In genomic region chr1:205436776-205437485, GRCh38 we compare ENCODE assay signal across 1 cellular context.
TF ChIP-seq lines count a peak whose summit lies in the region.

No MANE protein-coding gene starts in this region.

TF ChIP-seq in HepG2, 621 proteins besides CTCF, POLR2A, EP300 and RAD21:
- TF ChIP-seq TCF12 (IDR thresholded peaks at IDR 0.05) (no peak), TCF12 (CRISPR knock-in tag; IDR thresholded peaks at IDR 0.05) (no peak), AKAP8 (CRISPR knock-in tag; IDR thresholded peaks at IDR 0.05) (0 out of 2 replicates have a peak, but pooled peaks have one; percentile 39), FLYWCH1 (CRISPR knock-in tag; IDR thresholded peaks at IDR 0.05) (no peak), ZNF18 (CRISPR knock-in tag; IDR thresholded peaks at IDR 0.05; ENCODE audit: insufficient replicate concordance) (no peak)
- TF ChIP-seq, protein P1, sequence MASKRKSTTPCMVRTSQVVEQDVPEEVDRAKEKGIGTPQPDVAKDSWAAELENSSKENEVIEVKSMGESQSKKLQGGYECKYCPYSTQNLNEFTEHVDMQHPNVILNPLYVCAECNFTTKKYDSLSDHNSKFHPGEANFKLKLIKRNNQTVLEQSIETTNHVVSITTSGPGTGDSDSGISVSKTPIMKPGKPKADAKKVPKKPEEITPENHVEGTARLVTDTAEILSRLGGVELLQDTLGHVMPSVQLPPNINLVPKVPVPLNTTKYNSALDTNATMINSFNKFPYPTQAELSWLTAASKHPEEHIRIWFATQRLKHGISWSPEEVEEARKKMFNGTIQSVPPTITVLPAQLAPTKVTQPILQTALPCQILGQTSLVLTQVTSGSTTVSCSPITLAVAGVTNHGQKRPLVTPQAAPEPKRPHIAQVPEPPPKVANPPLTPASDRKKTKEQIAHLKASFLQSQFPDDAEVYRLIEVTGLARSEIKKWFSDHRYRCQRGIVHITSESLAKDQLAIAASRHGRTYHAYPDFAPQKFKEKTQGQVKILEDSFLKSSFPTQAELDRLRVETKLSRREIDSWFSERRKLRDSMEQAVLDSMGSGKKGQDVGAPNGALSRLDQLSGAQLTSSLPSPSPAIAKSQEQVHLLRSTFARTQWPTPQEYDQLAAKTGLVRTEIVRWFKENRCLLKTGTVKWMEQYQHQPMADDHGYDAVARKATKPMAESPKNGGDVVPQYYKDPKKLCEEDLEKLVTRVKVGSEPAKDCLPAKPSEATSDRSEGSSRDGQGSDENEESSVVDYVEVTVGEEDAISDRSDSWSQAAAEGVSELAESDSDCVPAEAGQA (IDR thresholded peaks at IDR 0.05; ENCODE audit: low read depth), result no peak
- TF ChIP-seq, protein P1 (CRISPR knock-in tag; IDR thresholded peaks at IDR 0.05; ENCODE audit: borderline replicate concordance), result no peak
- TF ChIP-seq, protein P2, sequence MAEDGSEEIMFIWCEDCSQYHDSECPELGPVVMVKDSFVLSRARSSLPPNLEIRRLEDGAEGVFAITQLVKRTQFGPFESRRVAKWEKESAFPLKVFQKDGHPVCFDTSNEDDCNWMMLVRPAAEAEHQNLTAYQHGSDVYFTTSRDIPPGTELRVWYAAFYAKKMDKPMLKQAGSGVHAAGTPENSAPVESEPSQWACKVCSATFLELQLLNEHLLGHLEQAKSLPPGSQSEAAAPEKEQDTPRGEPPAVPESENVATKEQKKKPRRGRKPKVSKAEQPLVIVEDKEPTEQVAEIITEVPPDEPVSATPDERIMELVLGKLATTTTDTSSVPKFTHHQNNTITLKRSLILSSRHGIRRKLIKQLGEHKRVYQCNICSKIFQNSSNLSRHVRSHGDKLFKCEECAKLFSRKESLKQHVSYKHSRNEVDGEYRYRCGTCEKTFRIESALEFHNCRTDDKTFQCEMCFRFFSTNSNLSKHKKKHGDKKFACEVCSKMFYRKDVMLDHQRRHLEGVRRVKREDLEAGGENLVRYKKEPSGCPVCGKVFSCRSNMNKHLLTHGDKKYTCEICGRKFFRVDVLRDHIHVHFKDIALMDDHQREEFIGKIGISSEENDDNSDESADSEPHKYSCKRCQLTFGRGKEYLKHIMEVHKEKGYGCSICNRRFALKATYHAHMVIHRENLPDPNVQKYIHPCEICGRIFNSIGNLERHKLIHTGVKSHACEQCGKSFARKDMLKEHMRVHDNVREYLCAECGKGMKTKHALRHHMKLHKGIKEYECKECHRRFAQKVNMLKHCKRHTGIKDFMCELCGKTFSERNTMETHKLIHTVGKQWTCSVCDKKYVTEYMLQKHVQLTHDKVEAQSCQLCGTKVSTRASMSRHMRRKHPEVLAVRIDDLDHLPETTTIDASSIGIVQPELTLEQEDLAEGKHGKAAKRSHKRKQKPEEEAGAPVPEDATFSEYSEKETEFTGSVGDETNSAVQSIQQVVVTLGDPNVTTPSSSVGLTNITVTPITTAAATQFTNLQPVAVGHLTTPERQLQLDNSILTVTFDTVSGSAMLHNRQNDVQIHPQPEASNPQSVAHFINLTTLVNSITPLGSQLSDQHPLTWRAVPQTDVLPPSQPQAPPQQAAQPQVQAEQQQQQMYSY (CRISPR knock-in tag; IDR thresholded peaks at IDR 0.05), result no peak
